25 cellular contexts compared by ENCODE assay signal in the genomic region with DNA sequence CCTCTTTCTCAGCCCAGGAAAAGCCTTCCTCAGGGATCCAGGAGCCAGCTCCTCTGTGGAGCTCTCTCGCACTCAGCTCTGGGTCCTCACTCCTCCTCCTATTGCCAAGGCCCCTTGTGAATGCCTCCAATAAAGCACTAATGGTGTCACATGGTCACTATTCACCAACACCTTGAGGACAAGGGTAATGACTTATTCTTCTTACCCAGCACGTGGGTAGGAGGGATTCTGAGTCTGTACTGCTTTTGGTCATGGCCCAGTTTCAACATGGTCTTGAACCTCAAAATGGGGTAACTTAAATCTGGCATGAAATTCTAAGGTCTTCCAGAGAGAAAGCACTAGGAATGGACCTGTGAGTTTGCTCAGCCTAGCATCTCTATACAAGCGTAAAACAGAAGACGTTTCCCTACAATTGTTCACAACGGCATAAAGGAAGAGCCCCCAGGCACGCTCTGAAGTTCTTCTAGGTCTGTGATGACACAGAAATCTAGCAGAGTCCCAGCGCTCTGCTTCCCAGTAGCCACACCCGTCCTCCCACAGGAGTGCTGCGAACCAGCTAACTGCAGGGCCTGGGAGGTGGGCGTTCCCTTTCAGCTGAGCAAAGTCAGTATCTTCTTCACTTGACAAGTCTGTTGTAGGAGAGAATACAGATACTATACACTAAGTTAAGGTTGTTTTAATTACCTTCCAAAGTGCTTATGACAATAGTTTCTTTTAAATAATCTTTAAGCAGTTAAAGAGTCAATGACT. TPM values are rescaled to one million over a fixed set of nuclear protein-coding genes. Genes with fewer than 3 reads are reported as not detected.
DNase-seq lines count a peak whose midpoint lies in the region; ATAC-seq and TF ChIP-seq lines count a peak whose summit lies in the region.
"Had no signal": no experiment of that assay in that cellular context is flagged by ENCODE, and none has a peak within 500 bp of the region (broad histone marks: within the 10 kb centered on the region; RNA-seq: fewer than 3 reads in every experiment).

No MANE protein-coding gene starts in this region.

- peak; percentile 29 for DNase-seq in left cardiac atrium
- no peak for DNase-seq in left ventricle myocardium inferior
- peak; percentile 53 for DNase-seq in cerebellar cortex (ENCODE audit: low spot score)
- peak in 1 of 2 donors; percentile 25 for DNase-seq in left colon
- DNase-seq in NCI-H187 (lab: John Stamatoyannopoulos, UW) = no peak
- DNase-seq in HuH-7 (ENCODE audit: low spot score) = no peak
- DNase-seq in naive thymus-derived CD4-positive, alpha-beta T cell = no peak
- DNase-seq in stimulated activated CD4-positive, alpha-beta T cell treated with anti-CD3 and anti-CD28 coated beads, Interleukin-15, amount 100 ng/mL, for 24 hours = no peak
- DNase-seq: ACHN; activated CD4-positive, alpha-beta memory T cell treated with anti-CD3 and anti-CD28 coated beads for 36 hours; activated naive CD8-positive, alpha-beta T cell treated with anti-CD3 and anti-CD28 coated beads, Interleukin-2, amount 50 U/mL, for 24 hours; activated T-cell treated with anti-CD3 and anti-CD28 coated beads, Interleukin-2, amount 50 U/mL, for 24 hours; CD4-positive, alpha-beta memory T cell; DND-41; effector memory CD4-positive, alpha-beta T cell; foreskin melanocyte; MG63; NCI-H524; retina; SHP77 treated with DMSO at 0.1 percent for 48 hours; stimulated activated naive CD8-positive, alpha-beta T cell treated with anti-CD3 and anti-CD28 coated beads, Interleukin-15, amount 100 ng/mL, for 72 hours; WERI-Rb-1 had no signal

- H3K36me3 Mint-ChIP-seq in naive thymus-derived CD4-positive, alpha-beta T cell = no peaks in the 10 kb centered on the region
- H3K36me3 Mint-ChIP-seq: activated CD4-positive, alpha-beta memory T cell treated with anti-CD3 and anti-CD28 coated beads for 36 hours; CD4-positive, alpha-beta memory T cell; memory B cell had no signal

- H3K27ac Mint-ChIP-seq in naive thymus-derived CD4-positive, alpha-beta T cell = no peak overlapping the region
- H3K27ac Mint-ChIP-seq: activated CD4-positive, alpha-beta memory T cell treated with anti-CD3 and anti-CD28 coated beads for 36 hours; activated naive CD8-positive, alpha-beta T cell treated with anti-CD3 and anti-CD28 coated beads, Interleukin-2, amount 50 U/mL, for 24 hours; activated T-cell treated with anti-CD3 and anti-CD28 coated beads, Interleukin-2, amount 50 U/mL, for 24 hours; CD4-positive, alpha-beta memory T cell; memory B cell; stimulated activated naive CD8-positive, alpha-beta T cell treated with anti-CD3 and anti-CD28 coated beads, Interleukin-15, amount 100 ng/mL, for 72 hours had no signal

- POLR2A ChIA-PET in naive thymus-derived CD4-positive, alpha-beta T cell (lab: Charles Lee) = no interaction called here

- H3K4me1 ChIP-seq in left ventricle myocardium inferior = no peaks in the 10 kb centered on the region
- no peaks in the 10 kb centered on the region for H3K4me1 ChIP-seq in naive thymus-derived CD4-positive, alpha-beta T cell (ENCODE audit: control insufficient read depth in 2 of 2, insufficient read depth in 2 of 2, low read length in 2 of 2)

- H3K27me3 Mint-ChIP-seq in naive thymus-derived CD4-positive, alpha-beta T cell = peaks cover 5 to 22% (median 9%) of the 10 kb centered on the region in 5 donors

- H3K4me1 Mint-ChIP-seq in naive thymus-derived CD4-positive, alpha-beta T cell = peaks cover 0 to 4% (median 0%) of the 10 kb centered on the region in 7 donors
- H3K4me1 Mint-ChIP-seq: activated naive CD8-positive, alpha-beta T cell treated with anti-CD3 and anti-CD28 coated beads, Interleukin-2, amount 50 U/mL, for 24 hours; CD4-positive, alpha-beta memory T cell; central memory CD8-positive, alpha-beta T cell; memory B cell; stimulated activated naive CD8-positive, alpha-beta T cell treated with anti-CD3 and anti-CD28 coated beads, Interleukin-15, amount 100 ng/mL, for 72 hours had no signal

- ATAC-seq in left cardiac atrium (peak in 1 of 2 donors; percentile 71), left colon (peak; percentile 68)
- ATAC-seq in naive thymus-derived CD4-positive, alpha-beta T cell = no peak
- ATAC-seq: activated naive CD8-positive, alpha-beta T cell treated with anti-CD3 and anti-CD28 coated beads, Interleukin-2, amount 50 U/mL, for 24 hours; stimulated activated naive CD8-positive, alpha-beta T cell treated with anti-CD3 and anti-CD28 coated beads, Interleukin-15, amount 100 ng/mL, for 72 hours had no signal

- no peaks in the 10 kb centered on the region for H3K9me3 ChIP-seq in left ventricle myocardium inferior (replicated peaks)
- H3K9me3 ChIP-seq in naive thymus-derived CD4-positive, alpha-beta T cell (ENCODE audit: control insufficient read depth in 2 of 3, low read length in 3 of 3) = no peaks in the 10 kb centered on the region
- H3K9me3 ChIP-seq: MG63 had no signal

- CTCF ChIA-PET in naive thymus-derived CD4-positive, alpha-beta T cell (lab: Charles Lee) = no interaction called here

- H3K9me3 Mint-ChIP-seq in naive thymus-derived CD4-positive, alpha-beta T cell = no peaks in the 10 kb centered on the region
- H3K9me3 Mint-ChIP-seq: activated CD4-positive, alpha-beta memory T cell treated with anti-CD3 and anti-CD28 coated beads for 36 hours; activated naive CD8-positive, alpha-beta T cell treated with anti-CD3 and anti-CD28 coated beads, Interleukin-2, amount 50 U/mL, for 24 hours; activated T-cell treated with anti-CD3 and anti-CD28 coated beads, Interleukin-2, amount 50 U/mL, for 24 hours; CD4-positive, alpha-beta memory T cell; central memory CD8-positive, alpha-beta T cell; memory B cell; neural crest cell; stimulated activated naive CD8-positive, alpha-beta T cell treated with anti-CD3 and anti-CD28 coated beads, Interleukin-15, amount 100 ng/mL, for 72 hours had no signal

- peaks cover 5% of the 10 kb centered on the region for H3K27me3 ChIP-seq in left ventricle myocardium inferior (ENCODE audit: low read depth)
- H3K27me3 ChIP-seq in naive thymus-derived CD4-positive, alpha-beta T cell (ENCODE audit: control insufficient read depth in 2 of 2, insufficient read depth in 2 of 2, low read length in 2 of 2) = peaks cover 0 to 3% of the 10 kb centered on the region in 2 donors
- H3K27me3 ChIP-seq: MG63 had no signal

- H3K36me3 ChIP-seq in left ventricle myocardium inferior = no peaks in the 10 kb centered on the region
- no peaks in the 10 kb centered on the region for H3K36me3 ChIP-seq in naive thymus-derived CD4-positive, alpha-beta T cell (ENCODE audit: control insufficient read depth in 2 of 3, insufficient read depth in 3 of 3, low read length in 3 of 3)
- H3K36me3 ChIP-seq: MG63, WERI-Rb-1 had no signal

- intact Hi-C loops in left cardiac atrium (cut with DNase I) = no loop called here
- intact Hi-C loops in left ventricle myocardium inferior (cut with micrococcal nuclease) = no loop called here
- intact Hi-C loops in left colon (cut with DNase I, micrococcal nuclease) = no loop called here
- intact Hi-C loops in naive thymus-derived CD4-positive, alpha-beta T cell (cut with micrococcal nuclease) = no loop called here

- no peak overlapping the region for H3K4me3 ChIP-seq in left ventricle myocardium inferior
- no peak overlapping the region for H3K4me3 ChIP-seq in naive thymus-derived CD4-positive, alpha-beta T cell (ENCODE audit: low read length)
- H3K4me3 ChIP-seq: MG63 had no signal

- no peak for TF ChIP-seq CTCF in left ventricle myocardium inferior (IDR thresholded peaks at IDR 0.05; ENCODE audit: borderline replicate concordance)

- H3K27ac ChIP-seq in left ventricle myocardium inferior (replicated peaks) = no peak overlapping the region
- no peak overlapping the region for H3K27ac ChIP-seq in naive thymus-derived CD4-positive, alpha-beta T cell (ENCODE audit: low read depth, low read length)
- H3K27ac ChIP-seq: WERI-Rb-1 had no signal

- no peak overlapping the region for H3K4me3 Mint-ChIP-seq in naive thymus-derived CD4-positive, alpha-beta T cell
- H3K4me3 Mint-ChIP-seq: activated CD4-positive, alpha-beta memory T cell treated with anti-CD3 and anti-CD28 coated beads for 36 hours; activated naive CD8-positive, alpha-beta T cell treated with anti-CD3 and anti-CD28 coated beads, Interleukin-2, amount 50 U/mL, for 24 hours; activated T-cell treated with anti-CD3 and anti-CD28 coated beads, Interleukin-2, amount 50 U/mL, for 24 hours; CD4-positive, alpha-beta memory T cell; central memory CD8-positive, alpha-beta T cell; memory B cell; neural crest cell; stimulated activated naive CD8-positive, alpha-beta T cell treated with anti-CD3 and anti-CD28 coated beads, Interleukin-15, amount 100 ng/mL, for 72 hours had no signal

RNA-seq across cellular contexts. Expression of a gene that starts 14.6 kb away (rescaled TPM):
- total RNA-seq in left cardiac atrium (10 to 100 TPM; 34.2 to 36.6 TPM), left ventricle myocardium inferior (60.0 TPM), left colon (10 to 100 TPM; 46.5 to 48.0 TPM)
- 10 to 100 TPM; 34.5 to 54.3 (median 48.3) TPM for total RNA-seq in naive thymus-derived CD4-positive, alpha-beta T cell
- 10 to 100 TPM; 23.8 to 30.7 TPM for polyA plus RNA-seq in naive thymus-derived CD4-positive, alpha-beta T cell

Comparison
In these comparisons a context has a peak if more than half of its experiments do, and no peak if none do; other contexts are left out.
1. DNase-seq: peak in left cardiac atrium (single experiment) and cerebellar cortex (single experiment); none in left ventricle myocardium inferior (single experiment), NCI-H187 (0 of 2), HuH-7 (single experiment), naive thymus-derived CD4-positive, alpha-beta T cell (0 of 9) and stimulated activated CD4-positive, alpha-beta T cell treated with anti-CD3 and anti-CD28 coated beads, Interleukin-15, amount 100 ng/mL, for 24 hours (single experiment).